ENCODE assay signal across 11 cellular contexts in genomic region chr9:38707885-38708640, GRCh38. TPM values are rescaled to one million over a fixed set of nuclear protein-coding genes. Genes with fewer than 3 reads are reported as not detected.
DNase-seq lines count a peak whose midpoint lies in the region; ATAC-seq, FAIRE-seq and TF ChIP-seq lines count a peak whose summit lies in the region.
"Had no signal": no experiment of that assay in that cellular context is flagged by ENCODE, and none has a peak within 500 bp of the region (broad histone marks: within the 10 kb centered on the region; RNA-seq: fewer than 3 reads in every experiment).

No MANE protein-coding gene starts in this region.

- WGBS in HepG2 (ENCODE audit: low lambda C conversion rate) = 26% methylated on average over 8 of the region's 10 CpGs
- 38% methylated on average over 7 of the region's 10 CpGs for WGBS in right lobe of liver (ENCODE audit: insufficient coverage, low coverage, low lambda C conversion rate, missing lambda C conversion rate)
- WGBS in upper lobe of left lung, 2 donors = 57 to 71% methylated on average over 8 to 10 of the region's 10 CpGs

- H3K27me3 ChIP-seq in HepG2 (ENCODE audit: control insufficient read depth in 1 of 2, insufficient read depth in 2 of 2, low read length in 2 of 2) = peaks cover 1 to 42% of the 10 kb centered on the region in 2 experiments; a peak in 3 of 5 replicates
- H3K27me3 ChIP-seq in right lobe of liver = no peaks in the 10 kb centered on the region
- H3K27me3 ChIP-seq in upper lobe of left lung = no peaks in the 10 kb centered on the region
- H3K27me3 ChIP-seq: uterus had no signal

- no peak overlapping the region for H3K27ac ChIP-seq in HepG2 (ENCODE audit: extremely low read length, insufficient read depth, low read length)
- no peak overlapping the region for H3K27ac ChIP-seq in right lobe of liver
- H3K27ac ChIP-seq in upper lobe of left lung = no peak overlapping the region
- H3K27ac ChIP-seq: uterus had no signal

- no peak overlapping the region for H3K4me2 ChIP-seq in HepG2 (ENCODE audit: low read depth, low read length)

- H3K9me3 ChIP-seq in HepG2 (ENCODE audit: low read length) = no peaks in the 10 kb centered on the region
- no peaks in the 10 kb centered on the region for H3K9me3 ChIP-seq in right lobe of liver
- no peaks in the 10 kb centered on the region for H3K9me3 ChIP-seq in upper lobe of left lung
- H3K9me3 ChIP-seq: uterus had no signal

- TF ChIP-seq POLR2A in HepG2 (IDR thresholded peaks at IDR 0.05; ENCODE audit: insufficient read depth in 1 of 2, low read depth in 2 of 2, low read length in 2 of 2) = no peak
- TF ChIP-seq POLR2A in right lobe of liver (IDR thresholded peaks at IDR 0.05) = no peak
- TF ChIP-seq POLR2A in upper lobe of left lung (IDR thresholded peaks at IDR 0.05) = no peak

- intact Hi-C loops in HepG2 (cut with micrococcal nuclease; ENCODE audit: unreplicated experiment) (no loop called here), right lobe of liver (cut with DNase I) (no loop called here)

- no peak overlapping the region for H3K9ac ChIP-seq in HepG2 (ENCODE audit: insufficient read depth, low read depth, low read length)

- peak; percentile 49 for TF ChIP-seq CTCF in HepG2 (CRISPR knock-in tag; IDR thresholded peaks at IDR 0.05)
- peak in 1 of 4 donors; percentile 5 for TF ChIP-seq CTCF in right lobe of liver (IDR thresholded peaks at IDR 0.05)
- TF ChIP-seq CTCF in choroid plexus epithelial cell (conservative IDR thresholded peaks at IDR 0.05; ENCODE audit: low read depth, low read length) = peak; percentile 58
- TF ChIP-seq CTCF in upper lobe of left lung (IDR thresholded peaks at IDR 0.05) = peak in 4 of 6 experiments; percentile 13 to 28 (median 18)

- no TSS peak for BruUV-seq in HepG2 (replicated peaks; lab: Mats Ljungman, UMichigan)

- DNase-seq in HepG2 (ENCODE audit: low spot score) (no peak), right lobe of liver (no peak), NAMALWA (ENCODE audit: low spot score) (peak; percentile 15), choroid plexus epithelial cell (ENCODE audit: low read depth) (peak; percentile 31), upper lobe of left lung (no peak), medulla oblongata (ENCODE audit: extremely low spot score) (no peak), NCI-H446 (lab: John Stamatoyannopoulos, UW) (no peak), HPDE6-E6E7 (ENCODE audit: extremely low spot score) (no peak)
- DNase-seq: kidney, uterus had no signal

- in situ Hi-C loops in HepG2 (cut with HindIII; ENCODE audit: extremely low pct_ligation_motif_present, low pct_unique_long_range_greater_than_20kb) = no loop called here

- POLR2A ChIA-PET in HepG2 (lab: Yijun Ruan, JAX) = no interaction called here

- no peak overlapping the region for H3K4me3 ChIP-seq in HepG2 (replicated peaks in 1 of 3; ENCODE audit: insufficient read depth in 1 of 3, low read depth in 2 of 3, low read length in 3 of 3)
- H3K4me3 ChIP-seq in right lobe of liver = no peak overlapping the region
- no peak overlapping the region for H3K4me3 ChIP-seq in choroid plexus epithelial cell (ENCODE audit: low read depth, low read length)
- H3K4me3 ChIP-seq in upper lobe of left lung = no peak overlapping the region
- H3K4me3 ChIP-seq: uterus had no signal

- TF ChIP-seq EP300 in HepG2 (IDR thresholded peaks at IDR 0.05; ENCODE audit: low read depth in 2 of 2, low read length in 2 of 2) (no peak), HepG2 (CRISPR knock-in tag; IDR thresholded peaks at IDR 0.05; ENCODE audit: borderline replicate concordance) (no peak), upper lobe of left lung (IDR thresholded peaks at IDR 0.05) (no peak)

- no peak overlapping the region for H2AFZ ChIP-seq in HepG2 (ENCODE audit: low read length)

- CTCF ChIA-PET in HepG2 (lab: Yijun Ruan, JAX; ENCODE audit: low intra/inter-chr PET ratio, low total read pairs) = no interaction called here

- no peaks in the 10 kb centered on the region for H3K79me2 ChIP-seq in HepG2 (ENCODE audit: insufficient read depth, low read length)

- no peaks in the 10 kb centered on the region for H3K4me1 ChIP-seq in HepG2 (ENCODE audit: insufficient read depth, low read length)
- H3K4me1 ChIP-seq in right lobe of liver = no peaks in the 10 kb centered on the region
- no peaks in the 10 kb centered on the region for H3K4me1 ChIP-seq in upper lobe of left lung
- H3K4me1 ChIP-seq: uterus had no signal

- FAIRE-seq in HepG2 (lab: Jason Lieb, UNC) = peak; percentile 56
- FAIRE-seq: colon, kidney had no signal

- ATAC-seq in HepG2 = peak; percentile 82
- ATAC-seq in right lobe of liver = no peak
- no peak for ATAC-seq in upper lobe of left lung (ENCODE audit: low FRiP score in 2 of 2)

- TF ChIP-seq RAD21 in HepG2 (CRISPR knock-in tag; IDR thresholded peaks at IDR 0.05) = no peak

- no peaks in the 10 kb centered on the region for H3K36me3 ChIP-seq in HepG2 (replicated peaks in 1 of 2; ENCODE audit: control insufficient read depth in 1 of 2, insufficient read depth in 2 of 2, low read length in 2 of 2)
- no peaks in the 10 kb centered on the region for H3K36me3 ChIP-seq in right lobe of liver
- no peaks in the 10 kb centered on the region for H3K36me3 ChIP-seq in upper lobe of left lung
- H3K36me3 ChIP-seq: uterus had no signal

- no peaks in the 10 kb centered on the region for H4K20me1 ChIP-seq in HepG2 (ENCODE audit: insufficient read depth, low read length)

TF ChIP-seq in HepG2, 621 proteins besides CTCF, POLR2A, EP300 and RAD21:
- TF ChIP-seq RXRB (CRISPR knock-in tag; IDR thresholded peaks at IDR 0.05; ENCODE audit: borderline replicate concordance) (no peak), NR2F6 (IDR thresholded peaks at IDR 0.05) (no peak), NR2F6 (CRISPR knock-in tag; IDR thresholded peaks at IDR 0.05) (no peak), ZSCAN29 (CRISPR knock-in tag; conservative IDR thresholded peaks at IDR 0.05) (no peak), ZNF644 (CRISPR knock-in tag; IDR thresholded peaks at IDR 0.05; ENCODE audit: low read depth) (peak; percentile 46; the same call in 1 of the 2 replicates), ZBTB3 (CRISPR knock-in tag; IDR thresholded peaks at IDR 0.05; ENCODE audit: borderline replicate concordance, low read depth) (no peak), YY1 (IDR thresholded peaks at IDR 0.05; ENCODE audit: insufficient read depth, insufficient replicate concordance, low read depth, low read length) (peak; percentile 23), STAG1 (CRISPR knock-in tag; IDR thresholded peaks at IDR 0.05) (peak; percentile 33; the same call in 1 of the 2 replicates), SPEN (CRISPR knock-in tag; IDR thresholded peaks at IDR 0.05; ENCODE audit: low read depth) (no peak), FOXO1 (CRISPR knock-in tag; IDR thresholded peaks at IDR 0.05) (no peak)
- TF ChIP-seq, protein P1, sequence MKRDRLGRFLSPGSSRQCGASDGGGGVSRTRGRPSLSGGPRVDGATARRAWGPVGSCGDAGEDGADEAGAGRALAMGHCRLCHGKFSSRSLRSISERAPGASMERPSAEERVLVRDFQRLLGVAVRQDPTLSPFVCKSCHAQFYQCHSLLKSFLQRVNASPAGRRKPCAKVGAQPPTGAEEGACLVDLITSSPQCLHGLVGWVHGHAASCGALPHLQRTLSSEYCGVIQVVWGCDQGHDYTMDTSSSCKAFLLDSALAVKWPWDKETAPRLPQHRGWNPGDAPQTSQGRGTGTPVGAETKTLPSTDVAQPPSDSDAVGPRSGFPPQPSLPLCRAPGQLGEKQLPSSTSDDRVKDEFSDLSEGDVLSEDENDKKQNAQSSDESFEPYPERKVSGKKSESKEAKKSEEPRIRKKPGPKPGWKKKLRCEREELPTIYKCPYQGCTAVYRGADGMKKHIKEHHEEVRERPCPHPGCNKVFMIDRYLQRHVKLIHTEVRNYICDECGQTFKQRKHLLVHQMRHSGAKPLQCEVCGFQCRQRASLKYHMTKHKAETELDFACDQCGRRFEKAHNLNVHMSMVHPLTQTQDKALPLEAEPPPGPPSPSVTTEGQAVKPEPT (CRISPR knock-in tag; IDR thresholded peaks at IDR 0.05; ENCODE audit: low read depth) = no peak

RNA-seq across cellular contexts. Expression of gene FAM240B, which starts 11.9 kb away (rescaled TPM):
- total RNA-seq in HepG2 (2016; rRNA removed; fragmentation: Illumina TruSeq; extraction: Trizol) (not detected in 2 replicates), right lobe of liver (not detected), upper lobe of left lung (not detected)
- total RNA-seq in HepG2 (2016; cell fraction: cytosol; rRNA removed; fragmentation: Illumina TruSeq; extraction: Trizol; ENCODE audit: low read depth) = not detected in 2 replicates
- not detected in 2 replicates for total RNA-seq in HepG2 (2016; cell fraction: insoluble cytoplasmic fraction; rRNA removed; fragmentation: Illumina TruSeq; extraction: Trizol)
- not detected in 2 replicates for total RNA-seq in HepG2 (2016; cell fraction: membrane; rRNA removed; fragmentation: Illumina TruSeq; extraction: Trizol)
- not detected in 2 replicates for total RNA-seq in HepG2 (2016; cell fraction: nucleus; rRNA removed; fragmentation: Illumina TruSeq; extraction: Trizol)
- polyA plus RNA-seq in HepG2 (2011; rRNA removed) = not detected in 2 replicates
- not detected in 2 replicates for polyA plus RNA-seq in HepG2 (2011; cell fraction: cytosol; rRNA removed)
- not detected in 2 replicates for polyA plus RNA-seq in HepG2 (2011; cell fraction: nucleus; rRNA removed)
- not detected in 2 replicates for polyA plus RNA-seq in HepG2 (2012)
- polyA plus RNA-seq in HepG2 (2016; cell fraction: cytosol; fragmentation: Illumina TruSeq; extraction: Trizol; ENCODE audit: low read depth) = not detected in 2 replicates
- polyA plus RNA-seq in HepG2 (2016; cell fraction: insoluble cytoplasmic fraction; fragmentation: Illumina TruSeq; extraction: Trizol; ENCODE audit: low read depth) = not detected in 2 replicates
- polyA plus RNA-seq in HepG2 (2016; cell fraction: membrane; fragmentation: Illumina TruSeq; extraction: Trizol; ENCODE audit: low read depth) = not detected in 2 replicates
- polyA plus RNA-seq in HepG2 (2016; cell fraction: nucleus; fragmentation: Illumina TruSeq; extraction: Trizol; ENCODE audit: insufficient read depth, low read depth) = not detected in 2 replicates
- not detected in 2 replicates for polyA minus RNA-seq in HepG2 (2011; rRNA and poly(A)+ RNA removed; ENCODE audit: low replicate concordance)
- polyA minus RNA-seq in HepG2 (2011; cell fraction: cytosol; rRNA and poly(A)+ RNA removed) = not detected in 2 replicates
- not detected in 2 replicates for polyA minus RNA-seq in HepG2 (2011; cell fraction: nucleus; rRNA and poly(A)+ RNA removed)
- total RNA-seq: kidney, uterus had no signal

Comparison
In these comparisons a context has a peak if more than half of its experiments do, and no peak if none do; other contexts are left out.
1. DNase-seq: peak in NAMALWA (single experiment) and choroid plexus epithelial cell (single experiment); none in HepG2 (single experiment), right lobe of liver (0 of 3), upper lobe of left lung (0 of 2), medulla oblongata (single experiment), NCI-H446 (0 of 2) and HPDE6-E6E7 (single experiment).